3 cellular contexts compared by ENCODE assay signal in genomic region chr1:235434001-235434400, GRCh38.
A peak's percentile ranks its signal among the peaks of the same experiment; 100 is the strongest.
TF ChIP-seq lines count a peak whose summit lies in the region.

No MANE protein-coding gene starts in this region.

TF ChIP-seq in SK-N-SH, 30 proteins besides CTCF, POLR2A, EP300 and RAD21:
- TF ChIP-seq EZH2phosphoT487 (IDR thresholded peaks at IDR 0.05; ENCODE audit: borderline replicate concordance, low read depth): no peak
- TF ChIP-seq IRF3 (IDR thresholded peaks at IDR 0.05; ENCODE audit: low read depth, low read length): no peak
- no peak for TF ChIP-seq MAX (IDR thresholded peaks at IDR 0.05; ENCODE audit: low read depth)
- no peak for TF ChIP-seq FOSL2 (IDR thresholded peaks at IDR 0.05; ENCODE audit: borderline replicate concordance, low read depth)
- TF ChIP-seq USF2 (IDR thresholded peaks at IDR 0.05; ENCODE audit: borderline replicate concordance, low read depth, low read length): no peak
- TF ChIP-seq SIN3A (IDR thresholded peaks at IDR 0.05; ENCODE audit: borderline replicate concordance, low read depth, low read length): no peak
- TF ChIP-seq MEF2A (IDR thresholded peaks at IDR 0.05; ENCODE audit: borderline replicate concordance, low read depth): no peak
TF ChIP-seq in SK-N-SH: peak in this region for 0.

TF ChIP-seq in SK-N-SH treated with all-trans-retinoic acid at 6 μM for 48 hours, 23 proteins besides CTCF, POLR2A, EP300 and RAD21:
- TF ChIP-seq ARNTL (CRISPR knock-in tag; IDR thresholded peaks at IDR 0.05; ENCODE audit: borderline replicate concordance, low read depth): no peak

TF ChIP-seq in K562, 482 proteins besides CTCF, POLR2A, EP300 and RAD21:
- TF ChIP-seq TSHZ1 (CRISPR knock-in tag; IDR thresholded peaks at IDR 0.05) (no peak), HLTF (IDR thresholded peaks at IDR 0.05) (no peak), ZBTB33 (CRISPR knock-in tag; IDR thresholded peaks at IDR 0.05) (peak; percentile 54; the same call in 1 of the 2 replicates), ZBED1 (IDR thresholded peaks at IDR 0.05) (no peak), ELF1 (tag; IDR thresholded peaks at IDR 0.05) (no peak)
TF ChIP-seq in K562: peak in this region for 1.
